ENCODE assay signal across 16 cellular contexts in genomic region chr5:171945066-171945465, GRCh38.
A peak's percentile ranks its signal among the peaks of the same experiment; 100 is the strongest.
DNase-seq lines count a peak whose midpoint lies in the region; ATAC-seq and TF ChIP-seq lines count a peak whose summit lies in the region.
"Had no signal": no experiment of that assay in that cellular context is flagged by ENCODE, and none has a peak within 500 bp of the region (broad histone marks: within the 10 kb centered on the region; RNA-seq: fewer than 3 reads in every experiment).

No MANE protein-coding gene starts in this region.

- no peak overlapping the region for H2AK9ac ChIP-seq in IMR-90 (replicated peaks; ENCODE audit: low read depth, low read length, poor library complexity)

- no peak overlapping the region for H2BK120ac ChIP-seq in IMR-90 (ENCODE audit: low read depth, low read length)

- no peak overlapping the region for H4K91ac ChIP-seq in IMR-90 (ENCODE audit: insufficient read depth, low read depth, low read length)

- TF ChIP-seq RAD21 in IMR-90 (IDR thresholded peaks at IDR 0.05; ENCODE audit: low read length): no peak

- in situ Hi-C loops in IMR-90 (cut with MboI; ENCODE audit: low sequenced_read_pairs): no loop called here

- TF ChIP-seq POLR2A in IMR-90 (IDR thresholded peaks at IDR 0.05; ENCODE audit: low read depth, low read length) (no peak), right lobe of liver (IDR thresholded peaks at IDR 0.05) (no peak), tibial nerve (IDR thresholded peaks at IDR 0.05) (no peak)

- TF ChIP-seq EP300 in tibial nerve (IDR thresholded peaks at IDR 0.05): no peak

- H2BK5ac ChIP-seq in IMR-90 (ENCODE audit: low read depth, low read length, poor library complexity, severe bottlenecking): peak overlapping the region; percentile 56

- H3K27ac ChIP-seq in ACC112 (ENCODE audit: low read depth, low read length): 0 out of 2 replicates have a peak overlapping the region, but pooled peaks have one; percentile 4
- H3K27ac ChIP-seq in IMR-90 (ENCODE audit: insufficient read depth, low read length): peak overlapping the region; percentile 64; the same call in 1 of the 2 replicates
- peak overlapping the region in 2 of 3 donors; percentile 6 to 12 for H3K27ac ChIP-seq in right lobe of liver
- H3K27ac ChIP-seq in tibial nerve: peak overlapping the region in 1 of 4 donors; percentile 33

- H4K8ac ChIP-seq in IMR-90 (ENCODE audit: low read depth in 2 of 2, low read length in 2 of 2): no peak overlapping the region

- WGBS in IMR-90 (ENCODE audit: extremely low coverage in 2 of 2, insufficient read length in 1 of 2), 2 experiments: no CpG with 5 or more reads among the region's 2 CpGs
- WGBS in right lobe of liver (ENCODE audit: insufficient coverage, low coverage, low lambda C conversion rate, missing lambda C conversion rate): 53% methylated on average over 2 of the region's 2 CpGs
- WGBS in tibial nerve, 2 donors: 67 to 69% methylated on average over 2 of the region's 2 CpGs

- peaks cover 3% of the 10 kb centered on the region; the same call in 1 of the 2 replicates for H3K9me1 ChIP-seq in IMR-90 (ENCODE audit: insufficient read depth, low read length)

- H3K9me3 ChIP-seq in IMR-90 (ENCODE audit: control insufficient read depth, insufficient read depth, low read length): no peaks in the 10 kb centered on the region
- no peaks in the 10 kb centered on the region for H3K9me3 ChIP-seq in right lobe of liver
- H3K9me3 ChIP-seq in tibial nerve: no peaks in the 10 kb centered on the region

- CTCF ChIA-PET in IMR-90 (lab: Yijun Ruan, JAX): no interaction called here

- TF ChIP-seq CTCF in IMR-90 (conservative IDR thresholded peaks at IDR 0.05; ENCODE audit: low read depth, low read length) (no peak), cardiac fibroblast (IDR thresholded peaks at IDR 0.05; ENCODE audit: low read depth, low read length) (no peak), right lobe of liver (IDR thresholded peaks at IDR 0.05) (no peak), tibial nerve (IDR thresholded peaks at IDR 0.05) (no peak)

- no peak overlapping the region; the same call in 1 of the 2 replicates for H3K18ac ChIP-seq in IMR-90 (ENCODE audit: low read depth, low read length)

- intact Hi-C loops in IMR-90 (cut with micrococcal nuclease) (no loop called here), right lobe of liver (cut with DNase I) (no loop called here)

- H3K79me1 ChIP-seq in IMR-90 (ENCODE audit: low read depth in 1 of 2, low read length in 2 of 2): peaks cover 22 to 51% of the 10 kb centered on the region in 2 experiments; a peak in 3 of 4 replicates

- H3K36me3 ChIP-seq in ACC112 (ENCODE audit: insufficient read depth, low read length): no peaks in the 10 kb centered on the region
- H3K36me3 ChIP-seq in IMR-90 (ENCODE audit: control insufficient read depth, insufficient read depth, low read length): no peaks in the 10 kb centered on the region
- H3K36me3 ChIP-seq in right lobe of liver: no peaks in the 10 kb centered on the region
- no peaks in the 10 kb centered on the region for H3K36me3 ChIP-seq in tibial nerve

- H3K9ac ChIP-seq in IMR-90 (ENCODE audit: low read depth, low read length): no peak overlapping the region

- no peak overlapping the region for H2AK5ac ChIP-seq in IMR-90 (ENCODE audit: low read depth, low read length)

- H3K14ac ChIP-seq in IMR-90 (replicated peaks; ENCODE audit: low read depth, low read length): no peak overlapping the region

- DNase-seq in IMR-90 (peak; percentile 51), cardiac fibroblast (ENCODE audit: low read depth in 2 of 2) (peak; percentile 33 to 47), right lobe of liver (no peak), NAMALWA (ENCODE audit: low spot score) (no peak), tibial nerve (ENCODE audit: low spot score in 2 of 2) (no peak)
- DNase-seq: activated CD4-positive, alpha-beta T cell treated with anti-CD3 and anti-CD28 coated beads for 1 hour; activated naive CD4-positive, alpha-beta T cell treated with anti-CD3 and anti-CD28 coated beads, Interleukin-2, amount 50 U/mL, for 16 hours; central memory CD4-positive, alpha-beta T cell; KG1; left ventricle myocardium superior; NCI-H1930; NCI-H774; nephron progenitor cell had no signal

- H3K4me1 ChIP-seq in ACC112 (ENCODE audit: control insufficient read depth, insufficient read depth, low read length, unreplicated experiment) (peaks cover 21% of the 10 kb centered on the region), IMR-90 (ENCODE audit: control insufficient read depth, insufficient read depth, low read length) (no peaks in the 10 kb centered on the region; the same call in none of the 2 replicates), right lobe of liver (peaks cover 0 to 12% (median 0%) of the 10 kb centered on the region in 4 donors), tibial nerve (peaks cover 0 to 12% (median 4%) of the 10 kb centered on the region in 4 donors)

- H3K56ac ChIP-seq in IMR-90 (ENCODE audit: extremely low read depth, insufficient read depth, low read length): no peak overlapping the region

- H4K5ac ChIP-seq in IMR-90 (ENCODE audit: low read depth, low read length): no peak overlapping the region

- H3K27me3 ChIP-seq in ACC112 (ENCODE audit: insufficient read depth, low read length): no peaks in the 10 kb centered on the region
- H3K27me3 ChIP-seq in IMR-90 (ENCODE audit: control insufficient read depth, insufficient read depth, low read length): no peaks in the 10 kb centered on the region
- no peaks in the 10 kb centered on the region for H3K27me3 ChIP-seq in right lobe of liver
- H3K27me3 ChIP-seq in tibial nerve: no peaks in the 10 kb centered on the region

- H3K79me2 ChIP-seq in ACC112 (ENCODE audit: control insufficient read depth, insufficient read depth, low read length, unreplicated experiment): peaks cover 56% of the 10 kb centered on the region

- ATAC-seq in IMR-90 (ENCODE audit: low read depth) (peak; percentile 42), right lobe of liver (peak; percentile 14 to 59 (median 39)), GM21515 (IDR thresholded peaks at IDR 0.05; ENCODE audit: unreplicated experiment) (no peak), HG03175 (IDR thresholded peaks at IDR 0.05; ENCODE audit: unreplicated experiment) (no peak)
- ATAC-seq: left ventricle myocardium superior had no signal

- H3K23ac ChIP-seq in IMR-90 (ENCODE audit: low read depth, low read length): no peak overlapping the region

- H4K20me1 ChIP-seq in IMR-90 (ENCODE audit: insufficient read depth, low read length): peaks cover 37% of the 10 kb centered on the region

- no peak overlapping the region for H2BK15ac ChIP-seq in IMR-90 (ENCODE audit: low read depth, low read length)

- no peak overlapping the region for H3K4ac ChIP-seq in IMR-90 (ENCODE audit: low read depth, low read length)

- no peak overlapping the region for H2BK20ac ChIP-seq in IMR-90 (ENCODE audit: low read depth, low read length)

- no TSS peak for BruUV-seq in IMR-90 (replicated peaks; lab: Mats Ljungman, UMichigan)

- H3K4me3 ChIP-seq in ACC112 (ENCODE audit: low read depth, low read length) (no peak overlapping the region), IMR-90 (ENCODE audit: insufficient read depth, low read depth, low read length) (no peak overlapping the region), cardiac fibroblast (replicated peaks in 1 of 2; ENCODE audit: low read depth in 2 of 2, low read length in 2 of 2) (no peak overlapping the region), right lobe of liver (no peak overlapping the region), tibial nerve (no peak overlapping the region)

- no peak overlapping the region for H2AFZ ChIP-seq in ACC112 (ENCODE audit: low read length, unreplicated experiment)
- H2AFZ ChIP-seq in IMR-90 (replicated peaks; ENCODE audit: low read length, poor library complexity): no peak overlapping the region

- POLR2A ChIA-PET in IMR-90 (lab: Charles Lee; ENCODE audit: unreplicated experiment): interaction anchor here (0.6 kb wide), 1 partner anchor 13 kb away, joined by 3 read pairs; no protein-coding TSS in a partner anchor

- dilution Hi-C loops in IMR-90 (cut with HindIII; ENCODE audit: low sequenced_read_pairs, unreplicated experiment): no loop called here

- H3K4me2 ChIP-seq in IMR-90 (ENCODE audit: low read depth, low read length): peak overlapping the region; percentile 69; the same call in 1 of the 2 replicates

TF ChIP-seq in IMR-90, 13 proteins besides CTCF, POLR2A, EP300 and RAD21:
- TF ChIP-seq CEBPB (IDR thresholded peaks at IDR 0.05; ENCODE audit: low read depth, low read length) (peak; percentile 97), CHD1 (IDR thresholded peaks at IDR 0.05; ENCODE audit: low read depth, low read length) (no peak)

Comparison
In these comparisons a context has a peak if more than half of its experiments do, and no peak if none do; other contexts are left out.
1. ATAC-seq: peak in IMR-90 (single experiment) and right lobe of liver (4 of 4); none in GM21515 (single experiment) and HG03175 (single experiment).
2. DNase-seq: peak in IMR-90 (single experiment) and cardiac fibroblast (2 of 2); none in right lobe of liver (0 of 3), NAMALWA (single experiment) and tibial nerve (0 of 2).